Comparison of ENCODE assay signal across 8 cellular contexts in genomic region chr1:205285391-205286101, GRCh38. TPM values are rescaled to one million over a fixed set of nuclear protein-coding genes. Genes with fewer than 3 reads are reported as not detected.
DNase-seq lines count a peak whose midpoint lies in the region; ATAC-seq and TF ChIP-seq lines count a peak whose summit lies in the region.

No MANE protein-coding gene starts in this region.

- TF ChIP-seq CTCF in sigmoid colon (IDR thresholded peaks at IDR 0.05) (no peak), Calu3 (IDR thresholded peaks at IDR 0.05; ENCODE audit: unreplicated experiment) (no peak)

- H3K36me3 Mint-ChIP-seq in activated CD4-positive, alpha-beta T cell treated with anti-CD3 and anti-CD28 coated beads, Interleukin-2, amount 10 ng/mL, durations not matched to agents 24 days and 14 days (ENCODE audit: low read depth), result peaks cover 3% of the 10 kb centered on the region
- H3K36me3 Mint-ChIP-seq in effector memory CD8-positive, alpha-beta T cell (ENCODE audit: insufficient read depth), result peaks cover 48% of the 10 kb centered on the region
- no peaks in the 10 kb centered on the region for H3K36me3 Mint-ChIP-seq in Calu3 (ENCODE audit: insufficient read depth, unreplicated experiment)

- H3K27ac Mint-ChIP-seq in activated CD4-positive, alpha-beta T cell treated with anti-CD3 and anti-CD28 coated beads, Interleukin-2, amount 10 ng/mL, durations not matched to agents 24 days and 14 days, result peak overlapping the region; percentile 91
- H3K27ac Mint-ChIP-seq in effector memory CD8-positive, alpha-beta T cell, result peak overlapping the region; percentile 98 to 99
- H3K27ac Mint-ChIP-seq in Calu3 (ENCODE audit: unreplicated experiment), result no peak overlapping the region

- no peak for TF ChIP-seq EP300 in sigmoid colon (IDR thresholded peaks at IDR 0.05)

- peak overlapping the region; percentile 49 to 74 (median 56) for H3K27ac ChIP-seq in sigmoid colon

- peak; percentile 88 for DNase-seq in activated CD4-positive, alpha-beta T cell treated with anti-CD3 and anti-CD28 coated beads, Interleukin-2, amount 10 ng/mL, durations not matched to agents 24 days and 14 days
- peak; percentile 56 to 63 (median 57) for DNase-seq in effector memory CD8-positive, alpha-beta T cell
- DNase-seq in sigmoid colon (no peak), NCI-H2227 (lab: John Stamatoyannopoulos, UW; ENCODE audit: unreplicated experiment) (no peak), Calu3 (no peak)

- intact Hi-C loops in activated CD4-positive, alpha-beta T cell treated with anti-CD3 and anti-CD28 coated beads, Interleukin-2, amount 10 ng/mL, durations not matched to agents 24 days and 14 days (cut with micrococcal nuclease), result loop anchor here (1.0 to 5.0 kb wide), 5 partner anchors 57 to 562 kb away; partner anchors contain the start of genes DSTYK and ELK4
- intact Hi-C loops in sigmoid colon (cut with DNase I), result no loop called here
- intact Hi-C loops in Calu3 (cut with micrococcal nuclease; ENCODE audit: unreplicated experiment), result no loop called here

- CTCF ChIA-PET in Calu3 (lab: Charles Lee), result interaction anchor here (0.7 to 1.8 kb wide), 13 partner anchors 8 to 239 kb away, joined by 3 to 14 read pairs (median 7); partner anchors contain the start of gene NUAK2

- H3K9me3 ChIP-seq in sigmoid colon, result no peaks in the 10 kb centered on the region

- no peaks in the 10 kb centered on the region for H3K9me3 Mint-ChIP-seq in activated CD4-positive, alpha-beta T cell treated with anti-CD3 and anti-CD28 coated beads, Interleukin-2, amount 10 ng/mL, durations not matched to agents 24 days and 14 days
- no peaks in the 10 kb centered on the region for H3K9me3 Mint-ChIP-seq in effector memory CD8-positive, alpha-beta T cell
- H3K9me3 Mint-ChIP-seq in Calu3 (ENCODE audit: low read depth, unreplicated experiment), result no peaks in the 10 kb centered on the region

- no TSS peak for BruUV-seq in Calu3 (replicated peaks; lab: Mats Ljungman, UMichigan)

- no peak for TF ChIP-seq POLR2A in sigmoid colon (IDR thresholded peaks at IDR 0.05)

- 44 to 72% methylated on average over 12 of the region's 12 CpGs for WGBS in sigmoid colon, 2 donors

- peaks cover 6% of the 10 kb centered on the region for H3K27me3 Mint-ChIP-seq in activated CD4-positive, alpha-beta T cell treated with anti-CD3 and anti-CD28 coated beads, Interleukin-2, amount 10 ng/mL, durations not matched to agents 24 days and 14 days
- no peaks in the 10 kb centered on the region for H3K27me3 Mint-ChIP-seq in effector memory CD8-positive, alpha-beta T cell
- H3K27me3 Mint-ChIP-seq in Calu3 (ENCODE audit: unreplicated experiment), result no peaks in the 10 kb centered on the region

- peak overlapping the region; percentile 62 for H3K4me3 Mint-ChIP-seq in activated CD4-positive, alpha-beta T cell treated with anti-CD3 and anti-CD28 coated beads, Interleukin-2, amount 10 ng/mL, durations not matched to agents 24 days and 14 days
- H3K4me3 Mint-ChIP-seq in effector memory CD8-positive, alpha-beta T cell, result peak overlapping the region; percentile 85 to 92
- H3K4me3 Mint-ChIP-seq in Calu3 (ENCODE audit: low read depth, unreplicated experiment), result no peak overlapping the region

- peaks cover 70% of the 10 kb centered on the region for H3K4me1 Mint-ChIP-seq in activated CD4-positive, alpha-beta T cell treated with anti-CD3 and anti-CD28 coated beads, Interleukin-2, amount 10 ng/mL, durations not matched to agents 24 days and 14 days
- H3K4me1 Mint-ChIP-seq in effector memory CD8-positive, alpha-beta T cell (ENCODE audit: low read depth in 2 of 2), result peaks cover 64 to 70% of the 10 kb centered on the region in 2 donors
- peaks cover 19% of the 10 kb centered on the region for H3K4me1 Mint-ChIP-seq in Calu3 (ENCODE audit: low read depth, unreplicated experiment)

- ATAC-seq in GM18873 (IDR thresholded peaks at IDR 0.05; ENCODE audit: low FRiP score, unreplicated experiment) (peak; percentile 36), HG03460 (IDR thresholded peaks at IDR 0.05; ENCODE audit: unreplicated experiment) (peak; percentile 27), esophagus mucosa (no peak)
- peak; percentile 40 for ATAC-seq in effector memory CD8-positive, alpha-beta T cell (replicated peaks)

- H3K36me3 ChIP-seq in sigmoid colon, result no peaks in the 10 kb centered on the region

- H3K4me3 ChIP-seq in sigmoid colon, result no peak overlapping the region

- no peaks in the 10 kb centered on the region for H3K27me3 ChIP-seq in sigmoid colon

- peaks cover 0 to 34% (median 15%) of the 10 kb centered on the region in 4 donors for H3K4me1 ChIP-seq in sigmoid colon

RNA-seq across cellular contexts. Expression of gene NUAK2, which starts 36.0 kb away (rescaled TPM):
- 0.80 and 1.0 TPM in 2 replicates for total RNA-seq in activated CD4-positive, alpha-beta T cell treated with anti-CD3 and anti-CD28 coated beads, Interleukin-2, amount 10 ng/mL, durations not matched to agents 24 days and 14 days
- total RNA-seq in sigmoid colon, result 1 to 10 TPM in 1 of 4 donors, under 1 TPM in 3; 0.28 to 1.5 (median 0.69) TPM
- 10 to 100 TPM; 13.9 to 15.0 (median 14.3) TPM for polyA plus RNA-seq in sigmoid colon
- total RNA-seq in esophagus mucosa, result 28.3 TPM
- total RNA-seq in Calu3 (2022), result 2.6 and 3.7 TPM in 2 replicates

RNA-seq across cellular contexts. Expression of gene TMCC2, which starts 57.8 kb away (rescaled TPM):
- total RNA-seq in activated CD4-positive, alpha-beta T cell treated with anti-CD3 and anti-CD28 coated beads, Interleukin-2, amount 10 ng/mL, durations not matched to agents 24 days and 14 days, result 19.9 and 20.9 TPM in 2 replicates
- total RNA-seq in sigmoid colon, result 1 to 10 TPM; 4.3 to 6.4 (median 5.6) TPM
- polyA plus RNA-seq in sigmoid colon, result 1 to 10 TPM in 1 of 3 donors, not detected in 2; 1.1 TPM
- 1.00 TPM for total RNA-seq in esophagus mucosa
- 0.33 and 0.37 TPM in 2 replicates for total RNA-seq in Calu3 (2022)

Comparison
In these comparisons a context has a peak if more than half of its experiments do, and no peak if none do; other contexts are left out.
1. DNase-seq: peak in activated CD4-positive, alpha-beta T cell treated with anti-CD3 and anti-CD28 coated beads, Interleukin-2, amount 10 ng/mL, durations not matched to agents 24 days and 14 days (single experiment) and effector memory CD8-positive, alpha-beta T cell (3 of 3); none in sigmoid colon (single experiment), NCI-H2227 (single experiment) and Calu3 (single experiment).